In the genomic region with DNA sequence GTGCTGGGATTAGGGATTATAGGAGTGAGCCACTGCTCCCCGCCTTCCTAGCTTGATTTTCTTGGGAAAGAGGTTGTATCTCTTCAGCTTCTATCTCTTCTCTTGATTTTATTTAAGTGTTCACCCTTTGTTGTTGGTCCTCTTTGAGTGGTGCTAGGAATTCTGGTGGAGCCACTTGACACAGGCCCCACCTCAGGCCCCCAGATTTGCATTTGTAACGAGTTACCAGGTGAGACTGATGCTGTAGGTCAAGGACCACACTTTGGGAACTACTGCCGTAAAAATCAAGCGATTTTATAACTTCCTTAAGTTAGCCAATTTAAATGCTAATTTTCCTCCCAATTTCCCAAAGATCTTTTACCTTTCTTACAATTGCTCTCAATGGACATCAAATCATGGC, we compare ENCODE assay signal across 29 cellular contexts.
"Had no signal": no experiment of that assay in that cellular context is flagged by ENCODE, and none has a peak within 500 bp of the region (broad histone marks: within the 10 kb centered on the region; RNA-seq: fewer than 3 reads in every experiment).

No MANE protein-coding gene starts in this region.

- H3K27ac ChIP-seq: heart right ventricle, hepatocyte, left ventricle myocardium inferior, ovary, prostate gland, skin epidermis, suprapubic skin, thoracic aorta, tibial artery, upper lobe of right lung had no signal

- H3K4me1 ChIP-seq: prostate gland, upper lobe of right lung had no signal

- H2AFZ ChIP-seq: hepatocyte had no signal

- H3K4me1 Mint-ChIP-seq: immature natural killer cell; naive thymus-derived CD4-positive, alpha-beta T cell had no signal

- H3K36me3 ChIP-seq: heart right ventricle, left ventricle myocardium inferior, ovary, prostate gland, suprapubic skin, thoracic aorta, tibial artery, upper lobe of right lung had no signal

- DNase-seq: heart right ventricle; immature natural killer cell; kidney; left ventricle myocardium inferior; midbrain; mucosa of descending colon; naive thymus-derived CD4-positive, alpha-beta T cell; ovary; retina; right cardiac atrium; stimulated activated CD4-positive, alpha-beta T cell treated with anti-CD3 and anti-CD28 coated beads, Interleukin-12 subunit alpha, Interleukin-12 subunit beta, amount 100 ng/mL, for 4 hours; stimulated activated CD4-positive, alpha-beta T cell treated with anti-CD3 and anti-CD28 coated beads, Interleukin-15, amount 100 ng/mL, for 24 hours; stimulated activated CD4-positive, alpha-beta T cell treated with anti-CD3 and anti-CD28 coated beads, Interleukin-2, amount 100 ng/mL, for 24 hours; stimulated activated CD4-positive, alpha-beta T cell treated with anti-CD3 and anti-CD28 coated beads, Interleukin-4, amount 100 ng/mL, for 1 hour; stimulated activated naive CD4-positive, alpha-beta T cell; tibial artery; trophoblast cell; upper lobe of right lung had no signal

- H3K27me3 ChIP-seq: heart right ventricle, hepatocyte, ovary, suprapubic skin, tibial artery, upper lobe of right lung had no signal

- H3K36me3 Mint-ChIP-seq: immature natural killer cell; naive thymus-derived CD4-positive, alpha-beta T cell; natural killer cell treated with Interleukin-12 subunit alpha and Interleukin-12 subunit beta and Interleukin-15 and Interleukin-18, amount 100 ng/mL, for 72 hours had no signal

- H3K9me3 Mint-ChIP-seq: immature natural killer cell; naive thymus-derived CD4-positive, alpha-beta T cell; natural killer cell treated with Interleukin-12 subunit alpha and Interleukin-12 subunit beta and Interleukin-15 and Interleukin-18, amount 100 ng/mL, for 72 hours; stimulated activated naive CD8-positive, alpha-beta T cell treated with anti-CD3 and anti-CD28 coated beads, Interleukin-15, Interleukin-2, amounts not matched to agents 100 ng/mL and 50 ng/mL, for 24 hours had no signal

- H3K4me3 ChIP-seq: heart right ventricle, hepatocyte, left ventricle myocardium inferior, lung, mucosa of descending colon, ovary, prostate gland, skin epidermis, suprapubic skin, thoracic aorta, tibial artery, upper lobe of right lung had no signal

- H3K4me2 ChIP-seq: hepatocyte had no signal

- FAIRE-seq: islet of Langerhans, kidney, urothelium cell line had no signal

- ATAC-seq: heart right ventricle; mucosa of descending colon; naive thymus-derived CD4-positive, alpha-beta T cell; natural killer cell treated with Interleukin-12 subunit alpha and Interleukin-12 subunit beta and Interleukin-15 and Interleukin-18, amount 100 ng/mL, for 72 hours; right cardiac atrium; sciatic nerve; upper lobe of right lung had no signal

- H3K4me3 Mint-ChIP-seq: immature natural killer cell; naive thymus-derived CD4-positive, alpha-beta T cell; natural killer cell treated with Interleukin-12 subunit alpha and Interleukin-12 subunit beta and Interleukin-15 and Interleukin-18, amount 100 ng/mL, for 72 hours; stimulated activated naive CD8-positive, alpha-beta T cell treated with anti-CD3 and anti-CD28 coated beads, Interleukin-15, Interleukin-2, amounts not matched to agents 100 ng/mL and 50 ng/mL, for 24 hours had no signal

- H3K9me3 ChIP-seq: heart right ventricle, left ventricle myocardium inferior, mucosa of descending colon, ovary, prostate gland, suprapubic skin, thoracic aorta, tibial artery, upper lobe of right lung had no signal

- H3K27ac Mint-ChIP-seq: immature natural killer cell; naive thymus-derived CD4-positive, alpha-beta T cell; natural killer cell treated with Interleukin-12 subunit alpha and Interleukin-12 subunit beta and Interleukin-15 and Interleukin-18, amount 100 ng/mL, for 72 hours; stimulated activated naive CD8-positive, alpha-beta T cell treated with anti-CD3 and anti-CD28 coated beads, Interleukin-15, Interleukin-2, amounts not matched to agents 100 ng/mL and 50 ng/mL, for 24 hours had no signal
